Comparison of ENCODE assay signal across 23 cellular contexts in the genomic region with DNA sequence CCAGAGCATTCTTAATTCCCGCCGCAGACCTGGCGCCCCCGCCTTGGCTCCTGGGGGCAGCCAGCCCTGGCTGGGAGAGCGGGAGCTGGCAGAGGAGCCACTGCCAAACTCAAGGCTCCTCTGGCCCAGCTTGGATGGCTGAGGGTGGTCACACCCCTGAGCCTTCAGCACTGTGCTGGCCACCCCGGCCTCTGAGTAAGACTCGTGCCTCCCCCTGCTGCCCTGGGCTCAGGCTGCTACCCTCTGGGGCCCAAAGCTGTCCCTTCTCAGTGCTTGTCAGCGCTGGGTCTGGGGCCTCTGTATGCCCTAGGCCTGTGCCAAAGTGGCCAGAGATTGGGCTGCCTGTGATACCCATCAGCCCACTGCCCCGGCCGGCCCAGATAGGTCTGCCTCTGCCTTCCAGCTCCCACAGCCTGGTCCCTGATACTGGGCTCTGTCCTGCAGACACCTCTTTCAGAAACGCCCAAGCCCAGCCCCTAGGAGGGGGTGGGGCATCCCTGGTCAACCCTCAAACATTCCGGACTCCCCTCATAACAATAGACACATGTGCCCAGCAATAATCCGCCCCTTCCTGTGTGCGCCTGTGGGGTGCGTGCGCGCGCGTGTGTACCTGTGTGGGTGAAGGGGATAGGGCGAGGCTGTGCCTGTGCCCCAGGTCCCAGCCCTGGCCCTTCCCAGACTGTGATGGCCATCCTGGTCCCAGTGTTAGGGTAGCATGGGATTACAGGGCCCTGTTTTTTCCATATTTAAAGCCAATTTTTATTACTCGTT. TPM values are rescaled to one million over a fixed set of nuclear protein-coding genes. Genes with fewer than 3 reads are reported as not detected.
A peak's percentile ranks its signal among the peaks of the same experiment; 100 is the strongest.
DNase-seq lines count a peak whose midpoint lies in the region; ATAC-seq, FAIRE-seq and TF ChIP-seq lines count a peak whose summit lies in the region.
"Had no signal": no experiment of that assay in that cellular context is flagged by ENCODE, and none has a peak within 500 bp of the region (broad histone marks: within the 10 kb centered on the region; RNA-seq: fewer than 3 reads in every experiment).

No MANE protein-coding gene starts in this region.

- peaks cover 8% of the 10 kb centered on the region for H3K36me3 Mint-ChIP-seq in activated naive CD4-positive, alpha-beta T cell treated with anti-CD3 and anti-CD28 coated beads, Interleukin-2, amount 50 U/mL, for 24 hours
- peaks cover 50% of the 10 kb centered on the region for H3K36me3 Mint-ChIP-seq in activated naive CD4-positive, alpha-beta T cell treated with anti-CD3 and anti-CD28 coated beads, Interleukin-2, amount 10 ng/mL, durations not matched to agents 7 days and 5 days

- CTCF ChIA-PET in activated naive CD4-positive, alpha-beta T cell treated with anti-CD3 and anti-CD28 coated beads, Interleukin-2, amount 10 ng/mL, durations not matched to agents 7 days and 5 days (lab: Charles Lee) = interaction anchor here (1.0 to 4.7 kb wide), 3 partner anchors 13 to 53 kb away, joined by 3 to 30 read pairs (median 6); no protein-coding TSS in a partner anchor
- CTCF ChIA-PET in K562 (lab: Yijun Ruan, JAX; ENCODE audit: low intra/inter-chr PET ratio) = no interaction called here

- ATAC-seq in K562 = no peak
- ATAC-seq: mucosa of descending colon had no signal

- in situ Hi-C loops in K562 (cut with MboI) = no loop called here

- H3K9ac ChIP-seq in Karpas-422 (ENCODE audit: low read length) (no peak overlapping the region), K562 (ENCODE audit: insufficient read depth in 1 of 2, low read depth in 2 of 2, low read length in 2 of 2) (peak overlapping the region in 1 of 2 experiments; percentile 51; a peak in 1 of 4 replicates)

- intact Hi-C loops in K562 (cut with micrococcal nuclease) (no loop called here), spleen (cut with DNase I; ENCODE audit: low total_unique reads) (no loop called here), cardiac septum (cut with DNase I) (no loop called here)

- H4K20me1 ChIP-seq in Karpas-422 (ENCODE audit: insufficient read depth, low read depth, low read length) (no peaks in the 10 kb centered on the region), K562 (replicated peaks; ENCODE audit: control insufficient read depth, insufficient read depth, low read length) (peaks cover 29% of the 10 kb centered on the region; the same call in 1 of the 2 replicates)

- no TSS peak for BruUV-seq in K562 (replicated peaks; lab: Mats Ljungman, UMichigan)

- WGBS in K562 (ENCODE audit: insufficient coverage, low coverage, missing lambda C conversion rate) = 85% methylated on average over 15 of the region's 21 CpGs
- 92 to 96% (median 93%) methylated on average over 16 to 21 of the region's 21 CpGs for WGBS in spleen, 5 donors

- no peak overlapping the region for H3K27ac ChIP-seq in Karpas-422 (ENCODE audit: low read length)
- H3K27ac ChIP-seq in K562 (ENCODE audit: extremely low read depth, low read depth, low read length) = no peak overlapping the region
- H3K27ac ChIP-seq in spleen = peak overlapping the region in 2 of 8 donors; percentile 17 to 86
- H3K27ac ChIP-seq: cardiac muscle cell, esophagus squamous epithelium, HL-60, uterus had no signal

- peaks cover 3% of the 10 kb centered on the region for H3K9me1 ChIP-seq in K562 (ENCODE audit: control insufficient read depth, insufficient read depth, low read length)

- H3K4me1 ChIP-seq in Karpas-422 (ENCODE audit: low read length) (peaks cover 30% of the 10 kb centered on the region), K562 (replicated peaks in 1 of 2; ENCODE audit: control insufficient read depth in 2 of 2, insufficient read depth in 2 of 2, low read length in 2 of 2) (peaks cover 19 to 54% of the 10 kb centered on the region in 2 experiments), spleen (peaks cover 5 to 96% (median 43%) of the 10 kb centered on the region in 6 donors)

- H3K79me2 ChIP-seq in Karpas-422 (ENCODE audit: low read length) (no peaks in the 10 kb centered on the region), K562 (ENCODE audit: control insufficient read depth, insufficient read depth, low read length) (no peaks in the 10 kb centered on the region)

- H3K36me3 ChIP-seq in Karpas-422 (ENCODE audit: insufficient read depth, low read length) (peaks cover 4% of the 10 kb centered on the region), K562 (ENCODE audit: control insufficient read depth, insufficient read depth, low read length) (peaks cover 57% of the 10 kb centered on the region; the same call in 2 of the 3 replicates), spleen (peaks cover 3 to 70% (median 56%) of the 10 kb centered on the region in 6 donors)
- H3K36me3 ChIP-seq: cardiac muscle cell, uterus had no signal

- H3K27me3 ChIP-seq in Karpas-422 (ENCODE audit: low read length) (no peaks in the 10 kb centered on the region), K562 (ENCODE audit: control insufficient read depth in 2 of 2, insufficient read depth in 2 of 2, low read length in 2 of 2) (no peaks in the 10 kb centered on the region), spleen (replicated peaks in 1 of 7) (peaks cover 0 to 5% (median 0%) of the 10 kb centered on the region in 7 donors)
- H3K27me3 ChIP-seq: cardiac muscle cell, uterus had no signal

- TF ChIP-seq CTCF in K562 (IDR thresholded peaks at IDR 0.05 in 2 of 3, conservative IDR thresholded peaks at IDR 0.05 in 1 of 3; ENCODE audit: insufficient read depth in 2 of 3, low read depth in 1 of 3, low read length in 3 of 3) (no peak), spleen (IDR thresholded peaks at IDR 0.05 in 8 of 11, conservative IDR thresholded peaks at IDR 0.05 in 3 of 11) (no peak)

- POLR2A ChIA-PET in K562 (lab: Yijun Ruan, JAX) = interaction anchor here (0.6 to 11.8 kb wide), 4 partner anchors 10 to 79 kb away, joined by 3 to 210 read pairs (median 4); partner anchors contain the start of gene GRK6

- no peak for TF ChIP-seq RAD21 in K562 (CRISPR knock-in tag; conservative IDR thresholded peaks at IDR 0.05 in 1 of 2, IDR thresholded peaks at IDR 0.05 in 1 of 2)

- H3K9me3 ChIP-seq in Karpas-422 (ENCODE audit: low read length) (no peaks in the 10 kb centered on the region), K562 (replicated peaks; ENCODE audit: control insufficient read depth, insufficient read depth, low read depth, low read length) (no peaks in the 10 kb centered on the region), spleen (no peaks in the 10 kb centered on the region)
- H3K9me3 ChIP-seq: esophagus squamous epithelium, mucosa of descending colon, uterus had no signal

- no peaks in the 10 kb centered on the region for H3K9me3 Mint-ChIP-seq in activated naive CD4-positive, alpha-beta T cell treated with anti-CD3 and anti-CD28 coated beads, Interleukin-2, amount 50 U/mL, for 24 hours
- no peaks in the 10 kb centered on the region for H3K9me3 Mint-ChIP-seq in activated naive CD4-positive, alpha-beta T cell treated with anti-CD3 and anti-CD28 coated beads, Interleukin-2, amount 10 ng/mL, durations not matched to agents 7 days and 5 days

- H3K9me2 ChIP-seq in Karpas-422 (replicated peaks; ENCODE audit: insufficient read depth, low read length) = no peaks in the 10 kb centered on the region

- H3K27me3 Mint-ChIP-seq in activated naive CD4-positive, alpha-beta T cell treated with anti-CD3 and anti-CD28 coated beads, Interleukin-2, amount 50 U/mL, for 24 hours = no peaks in the 10 kb centered on the region
- H3K27me3 Mint-ChIP-seq in activated naive CD4-positive, alpha-beta T cell treated with anti-CD3 and anti-CD28 coated beads, Interleukin-2, amount 10 ng/mL, durations not matched to agents 7 days and 5 days = peaks cover 4% of the 10 kb centered on the region

- no peak overlapping the region for H2AFZ ChIP-seq in Karpas-422 (ENCODE audit: low read length)
- H2AFZ ChIP-seq in K562 (ENCODE audit: low read depth, low read length) = no peak overlapping the region

- no peak for DNase-seq in activated naive CD4-positive, alpha-beta T cell treated with anti-CD3 and anti-CD28 coated beads, Interleukin-2, amount 10 ng/mL, durations not matched to agents 7 days and 5 days
- DNase-seq in Karpas-422 = peak; percentile 41
- DNase-seq in K562 (ENCODE audit: extremely low read depth in 1 of 4, low spot score in 3 of 4) = no peak
- DNase-seq in spleen = peak; percentile 71
- no peak for DNase-seq in cardiac septum (ENCODE audit: low spot score)
- DNase-seq in GDM1 (lab: John Stamatoyannopoulos, UW) = no peak
- no peak for DNase-seq in NCI-H1048 (lab: John Stamatoyannopoulos, UW)
- DNase-seq: esophagus squamous epithelium; KBM-7; NCI-H1105; NCI-H2081 treated with DMSO at 0.1 percent for 48 hours; NCI-H526; stimulated activated CD4-positive, alpha-beta T cell treated with anti-CD3 and anti-CD28 coated beads, Interleukin-2, amount 100 ng/mL, for 24 hours; uterus had no signal

- peak overlapping the region; percentile 38 for H3K27ac Mint-ChIP-seq in activated naive CD4-positive, alpha-beta T cell treated with anti-CD3 and anti-CD28 coated beads, Interleukin-2, amount 50 U/mL, for 24 hours
- H3K27ac Mint-ChIP-seq in activated naive CD4-positive, alpha-beta T cell treated with anti-CD3 and anti-CD28 coated beads, Interleukin-2, amount 10 ng/mL, durations not matched to agents 7 days and 5 days = no peak overlapping the region

- H3K4me2 ChIP-seq in Karpas-422 (ENCODE audit: low read depth, low read length, poor library complexity, severe bottlenecking) = no peak overlapping the region
- H3K4me2 ChIP-seq in K562 (ENCODE audit: insufficient read depth, low read length) = no peak overlapping the region

- H3K4me3 ChIP-seq in Karpas-422 (ENCODE audit: low read length) (no peak overlapping the region), K562 (no peak overlapping the region), spleen (no peak overlapping the region)
- H3K4me3 ChIP-seq: cardiac muscle cell, esophagus squamous epithelium, mucosa of descending colon, uterus had no signal

- TF ChIP-seq POLR2A in K562 (conservative IDR thresholded peaks at IDR 0.05) = 0 out of 2 replicates have a peak, but pooled peaks have one; percentile 29
- no peak for TF ChIP-seq POLR2A in spleen (IDR thresholded peaks at IDR 0.05)

- no peak for FAIRE-seq in K562 (lab: Jason Lieb, UNC)
- FAIRE-seq: H54 had no signal

- no peak for TF ChIP-seq EP300 in K562 (IDR thresholded peaks at IDR 0.05; ENCODE audit: low read length)

- H3K4me1 Mint-ChIP-seq in activated naive CD4-positive, alpha-beta T cell treated with anti-CD3 and anti-CD28 coated beads, Interleukin-2, amount 50 U/mL, for 24 hours = peaks cover 61% of the 10 kb centered on the region
- peaks cover 73% of the 10 kb centered on the region for H3K4me1 Mint-ChIP-seq in activated naive CD4-positive, alpha-beta T cell treated with anti-CD3 and anti-CD28 coated beads, Interleukin-2, amount 10 ng/mL, durations not matched to agents 7 days and 5 days

- no peak overlapping the region for H3K4me3 Mint-ChIP-seq in activated naive CD4-positive, alpha-beta T cell treated with anti-CD3 and anti-CD28 coated beads, Interleukin-2, amount 50 U/mL, for 24 hours
- no peak overlapping the region for H3K4me3 Mint-ChIP-seq in activated naive CD4-positive, alpha-beta T cell treated with anti-CD3 and anti-CD28 coated beads, Interleukin-2, amount 10 ng/mL, durations not matched to agents 7 days and 5 days

RNA-seq across cellular contexts. Expression of gene PRR7, which starts 4.4 kb away (rescaled TPM):
- 26.8 and 59.4 TPM in 2 replicates for total RNA-seq in Karpas-422 (2014; rRNA removed; shearing (Covaris generic); ENCODE audit: low replicate concordance)
- 1.6 TPM in 1 of 2 replicates, not detected in the other for total RNA-seq in K562 (2011; cell fraction: chromatin; rRNA removed; ENCODE audit: low replicate concordance)
- 3.3 and 4.7 TPM in 2 replicates for total RNA-seq in K562 (2011; cell fraction: nucleolus; rRNA removed)
- total RNA-seq in K562 (2011; cell fraction: nucleoplasm; rRNA removed) = 1.0 and 1.9 TPM in 2 replicates
- total RNA-seq in K562 (2014; rRNA removed) (11.3 and 14.9 TPM in 2 replicates), K562 (2014; rRNA removed; fragmentation: Illumina TruSeq; extraction: Trizol) (not detected in 2 replicates), K562 (2015; rRNA removed; fragmentation: Illumina TruSeq; extraction: Trizol) (0.80 and 1.2 TPM in 2 replicates), K562 (2021) (9.7 and 10.4 TPM in 2 replicates), spleen (1 to 10 TPM in 6 of 7 donors, not detected in 1; 2.6 to 5.3 (median 4.7) TPM), cardiac septum (5.1 TPM)
- polyA plus RNA-seq in K562 (2011; rRNA removed) (0.92 and 1.0 TPM in 2 replicates), K562 (2014; fragmentation: Illumina TruSeq; extraction: Trizol) (0.24 TPM in 1 of 2 replicates, not detected in the other), K562 (2014; fragmentation: Nextera tagmentation; extraction: Ambion mirVana) (not detected), K562 (2014; rRNA removed) (10.9 and 11.2 TPM in 2 replicates), spleen (1 to 10 TPM; 1.7 to 5.7 (median 3.9) TPM)
- polyA plus RNA-seq in K562 (2011; cell fraction: cytosol; rRNA removed) = 3.5 and 22.1 TPM in 2 replicates
- polyA plus RNA-seq in K562 (2011; cell fraction: nucleus; rRNA removed) = 3.3 and 7.7 TPM in 2 replicates
- 2.3 and 4.3 TPM in 2 replicates for polyA plus RNA-seq in K562 (2012)
- not detected in 2 replicates for polyA minus RNA-seq in K562 (2011; rRNA and poly(A)+ RNA removed)
- 3.3 and 6.1 TPM in 2 replicates for polyA minus RNA-seq in K562 (2011; cell fraction: cytosol; rRNA and poly(A)+ RNA removed)
- 2.1 and 2.6 TPM in 2 replicates for polyA minus RNA-seq in K562 (2011; cell fraction: nucleus; rRNA and poly(A)+ RNA removed)

RNA-seq across cellular contexts. Expression of gene GRK6, which starts 15.8 kb away (rescaled TPM):
- 45.5 and 79.1 TPM in 2 replicates for total RNA-seq in Karpas-422 (2014; rRNA removed; shearing (Covaris generic); ENCODE audit: low replicate concordance)
- total RNA-seq in K562 (2011; cell fraction: chromatin; rRNA removed; ENCODE audit: low replicate concordance) = 102 and 350 TPM in 2 replicates
- 191 and 204 TPM in 2 replicates for total RNA-seq in K562 (2011; cell fraction: nucleolus; rRNA removed)
- total RNA-seq in K562 (2011; cell fraction: nucleoplasm; rRNA removed) = 94.0 and 133 TPM in 2 replicates
- total RNA-seq in K562 (2014; rRNA removed) (89.8 and 100 TPM in 2 replicates), K562 (2014; rRNA removed; fragmentation: Illumina TruSeq; extraction: Trizol) (31.2 and 35.7 TPM in 2 replicates), K562 (2015; rRNA removed; fragmentation: Illumina TruSeq; extraction: Trizol) (54.0 and 54.1 TPM in 2 replicates), K562 (2021) (114 and 122 TPM in 2 replicates), spleen (100 to 1,000 TPM; 114 to 170 (median 149) TPM), cardiac septum (20.2 TPM)
- polyA plus RNA-seq in K562 (2011; rRNA removed) (44.1 and 44.5 TPM in 2 replicates), K562 (2014; fragmentation: Illumina TruSeq; extraction: Trizol) (39.2 and 69.3 TPM in 2 replicates), K562 (2014; fragmentation: Nextera tagmentation; extraction: Ambion mirVana) (1 to 10 TPM in 1 of 2 experiments, under 1 TPM in 1; 0.63 to 1.8 TPM), K562 (2014; rRNA removed) (69.0 and 80.4 TPM in 2 replicates), spleen (10 to 100 TPM; 45.7 to 75.9 (median 55.3) TPM)
- polyA plus RNA-seq in K562 (2011; cell fraction: cytosol; rRNA removed) = 40.2 and 83.8 TPM in 2 replicates
- polyA plus RNA-seq in K562 (2011; cell fraction: nucleus; rRNA removed) = 80.9 and 141 TPM in 2 replicates
- 66.8 and 81.9 TPM in 2 replicates for polyA plus RNA-seq in K562 (2012)
- 60.4 and 79.9 TPM in 2 replicates for polyA minus RNA-seq in K562 (2011; rRNA and poly(A)+ RNA removed)
- 53.3 and 59.0 TPM in 2 replicates for polyA minus RNA-seq in K562 (2011; cell fraction: cytosol; rRNA and poly(A)+ RNA removed)
- 78.6 and 92.6 TPM in 2 replicates for polyA minus RNA-seq in K562 (2011; cell fraction: nucleus; rRNA and poly(A)+ RNA removed)

RNA-seq across cellular contexts. Expression of gene DBN1, which starts 31.2 kb away (rescaled TPM):
- total RNA-seq in Karpas-422 (2014; rRNA removed; shearing (Covaris generic); ENCODE audit: low replicate concordance) = 29.1 and 72.7 TPM in 2 replicates
- total RNA-seq in K562 (2011; cell fraction: chromatin; rRNA removed; ENCODE audit: low replicate concordance) = 62.9 and 114 TPM in 2 replicates
- total RNA-seq in K562 (2011; cell fraction: nucleolus; rRNA removed) = 51.0 and 54.6 TPM in 2 replicates
- total RNA-seq in K562 (2011; cell fraction: nucleoplasm; rRNA removed) = 24.9 and 46.2 TPM in 2 replicates
- total RNA-seq in K562 (2014; rRNA removed) = 72.9 and 87.2 TPM in 2 replicates
- 11.7 and 12.3 TPM in 2 replicates for total RNA-seq in K562 (2014; rRNA removed; fragmentation: Illumina TruSeq; extraction: Trizol)
- total RNA-seq in K562 (2015; rRNA removed; fragmentation: Illumina TruSeq; extraction: Trizol) = 27.9 and 33.0 TPM in 2 replicates
- total RNA-seq in K562 (2021) = 78.9 and 84.3 TPM in 2 replicates
- 34.3 and 44.2 TPM in 2 replicates for polyA plus RNA-seq in K562 (2011; rRNA removed)
- 21.2 and 83.9 TPM in 2 replicates for polyA plus RNA-seq in K562 (2011; cell fraction: cytosol; rRNA removed)
- polyA plus RNA-seq in K562 (2011; cell fraction: nucleus; rRNA removed) = 142 and 188 TPM in 2 replicates
- polyA plus RNA-seq in K562 (2012) = 44.7 and 45.1 TPM in 2 replicates
- 22.1 and 54.4 TPM in 2 replicates for polyA plus RNA-seq in K562 (2014; fragmentation: Illumina TruSeq; extraction: Trizol)
- polyA plus RNA-seq in K562 (2014; fragmentation: Nextera tagmentation; extraction: Ambion mirVana) = under 1 TPM; 0.25 to 0.34 TPM
- 53.2 and 81.8 TPM in 2 replicates for polyA plus RNA-seq in K562 (2014; rRNA removed)
- polyA minus RNA-seq in K562 (2011; rRNA and poly(A)+ RNA removed) = 20.0 and 24.6 TPM in 2 replicates
- polyA minus RNA-seq in K562 (2011; cell fraction: cytosol; rRNA and poly(A)+ RNA removed) = 26.6 and 37.0 TPM in 2 replicates
- polyA minus RNA-seq in K562 (2011; cell fraction: nucleus; rRNA and poly(A)+ RNA removed) = 30.0 and 61.5 TPM in 2 replicates
- total RNA-seq in spleen = 10 to 100 TPM; 13.0 to 26.5 (median 17.6) TPM
- polyA plus RNA-seq in spleen = 10 to 100 TPM in 1 of 3 donors, 1 to 10 TPM in 2; 6.8 to 16.3 (median 7.6) TPM
- 27.5 TPM for total RNA-seq in cardiac septum

RNA-seq across cellular contexts. Expression of gene F12, which starts 32.9 kb away (rescaled TPM):
- 6.0 and 6.5 TPM in 2 replicates for total RNA-seq in Karpas-422 (2014; rRNA removed; shearing (Covaris generic); ENCODE audit: low replicate concordance)
- total RNA-seq in K562 (2011; cell fraction: chromatin; rRNA removed; ENCODE audit: low replicate concordance) = 2.4 and 7.8 TPM in 2 replicates
- total RNA-seq in K562 (2011; cell fraction: nucleolus; rRNA removed) = 12.2 and 13.2 TPM in 2 replicates
- 5.8 and 6.0 TPM in 2 replicates for total RNA-seq in K562 (2011; cell fraction: nucleoplasm; rRNA removed)
- 13.8 and 23.9 TPM in 2 replicates for total RNA-seq in K562 (2014; rRNA removed)
- 0.80 and 1.1 TPM in 2 replicates for total RNA-seq in K562 (2014; rRNA removed; fragmentation: Illumina TruSeq; extraction: Trizol)
- total RNA-seq in K562 (2015; rRNA removed; fragmentation: Illumina TruSeq; extraction: Trizol) = 3.6 and 4.7 TPM in 2 replicates
- 18.3 and 22.6 TPM in 2 replicates for total RNA-seq in K562 (2021)
- polyA plus RNA-seq in K562 (2011; rRNA removed) = 6.1 and 9.7 TPM in 2 replicates
- polyA plus RNA-seq in K562 (2011; cell fraction: cytosol; rRNA removed) = 11.4 and 33.1 TPM in 2 replicates
- polyA plus RNA-seq in K562 (2011; cell fraction: nucleus; rRNA removed) = 19.4 and 31.1 TPM in 2 replicates
- polyA plus RNA-seq in K562 (2012) = 15.5 and 16.0 TPM in 2 replicates
- 0.59 and 2.7 TPM in 2 replicates for polyA plus RNA-seq in K562 (2014; fragmentation: Illumina TruSeq; extraction: Trizol)
- 1 to 10 TPM in 1 of 2 experiments, under 1 TPM in 1; 0.91 to 1.3 TPM for polyA plus RNA-seq in K562 (2014; fragmentation: Nextera tagmentation; extraction: Ambion mirVana)
- polyA plus RNA-seq in K562 (2014; rRNA removed) = 14.3 and 14.9 TPM in 2 replicates
- 0.63 and 1.6 TPM in 2 replicates for polyA minus RNA-seq in K562 (2011; rRNA and poly(A)+ RNA removed)
- polyA minus RNA-seq in K562 (2011; cell fraction: cytosol; rRNA and poly(A)+ RNA removed) = 8.3 and 17.7 TPM in 2 replicates
- 3.9 and 6.0 TPM in 2 replicates for polyA minus RNA-seq in K562 (2011; cell fraction: nucleus; rRNA and poly(A)+ RNA removed)
- 1 to 10 TPM in 3 of 7 donors, under 1 TPM in 4; 0.60 to 1.7 (median 0.94) TPM for total RNA-seq in spleen
- 1 to 10 TPM; 1.1 to 2.3 (median 1.3) TPM for polyA plus RNA-seq in spleen
- not detected for total RNA-seq in cardiac septum

RNA-seq across cellular contexts. Expression of gene PFN3, which starts 41.8 kb away (rescaled TPM):
- not detected in 2 replicates for total RNA-seq in Karpas-422 (2014; rRNA removed; shearing (Covaris generic); ENCODE audit: low replicate concordance)
- not detected in 2 replicates for total RNA-seq in K562 (2011; cell fraction: chromatin; rRNA removed; ENCODE audit: low replicate concordance)
- not detected in 2 replicates for total RNA-seq in K562 (2011; cell fraction: nucleolus; rRNA removed)
- not detected in 2 replicates for total RNA-seq in K562 (2011; cell fraction: nucleoplasm; rRNA removed)
- total RNA-seq in K562 (2014; rRNA removed) (not detected in 2 replicates), K562 (2014; rRNA removed; fragmentation: Illumina TruSeq; extraction: Trizol) (not detected in 2 replicates), K562 (2015; rRNA removed; fragmentation: Illumina TruSeq; extraction: Trizol) (not detected in 2 replicates), K562 (2021) (not detected in 2 replicates), spleen (not detected), cardiac septum (not detected)
- polyA plus RNA-seq in K562 (2011; rRNA removed) (not detected in 2 replicates), K562 (2014; fragmentation: Illumina TruSeq; extraction: Trizol) (not detected in 2 replicates), K562 (2014; fragmentation: Nextera tagmentation; extraction: Ambion mirVana) (not detected), K562 (2014; rRNA removed) (not detected in 2 replicates), spleen (not detected)
- polyA plus RNA-seq in K562 (2011; cell fraction: cytosol; rRNA removed) = not detected in 2 replicates
- not detected in 2 replicates for polyA plus RNA-seq in K562 (2011; cell fraction: nucleus; rRNA removed)
- polyA plus RNA-seq in K562 (2012) = not detected in 2 replicates
- polyA minus RNA-seq in K562 (2011; rRNA and poly(A)+ RNA removed) = not detected in 2 replicates
- not detected in 2 replicates for polyA minus RNA-seq in K562 (2011; cell fraction: cytosol; rRNA and poly(A)+ RNA removed)
- 0.67 TPM in 1 of 2 replicates, not detected in the other for polyA minus RNA-seq in K562 (2011; cell fraction: nucleus; rRNA and poly(A)+ RNA removed)
- total RNA-seq: cardiac muscle cell, glomerular endothelial cell, liver, mucosa of descending colon, OCI-LY7, osteocyte, uterus had no signal
- polyA plus RNA-seq: cardiac muscle cell, liver had no signal

Comparison
In these comparisons a context has a peak if more than half of its experiments do, and no peak if none do; other contexts are left out.
1. DNase-seq: peak in Karpas-422 (single experiment) and spleen (single experiment); none in activated naive CD4-positive, alpha-beta T cell treated with anti-CD3 and anti-CD28 coated beads, Interleukin-2, amount 10 ng/mL, durations not matched to agents 7 days and 5 days (single experiment), K562 (0 of 4), cardiac septum (single experiment), GDM1 (single experiment) and NCI-H1048 (single experiment).